8 cellular contexts compared by ENCODE assay signal in the genomic region with DNA sequence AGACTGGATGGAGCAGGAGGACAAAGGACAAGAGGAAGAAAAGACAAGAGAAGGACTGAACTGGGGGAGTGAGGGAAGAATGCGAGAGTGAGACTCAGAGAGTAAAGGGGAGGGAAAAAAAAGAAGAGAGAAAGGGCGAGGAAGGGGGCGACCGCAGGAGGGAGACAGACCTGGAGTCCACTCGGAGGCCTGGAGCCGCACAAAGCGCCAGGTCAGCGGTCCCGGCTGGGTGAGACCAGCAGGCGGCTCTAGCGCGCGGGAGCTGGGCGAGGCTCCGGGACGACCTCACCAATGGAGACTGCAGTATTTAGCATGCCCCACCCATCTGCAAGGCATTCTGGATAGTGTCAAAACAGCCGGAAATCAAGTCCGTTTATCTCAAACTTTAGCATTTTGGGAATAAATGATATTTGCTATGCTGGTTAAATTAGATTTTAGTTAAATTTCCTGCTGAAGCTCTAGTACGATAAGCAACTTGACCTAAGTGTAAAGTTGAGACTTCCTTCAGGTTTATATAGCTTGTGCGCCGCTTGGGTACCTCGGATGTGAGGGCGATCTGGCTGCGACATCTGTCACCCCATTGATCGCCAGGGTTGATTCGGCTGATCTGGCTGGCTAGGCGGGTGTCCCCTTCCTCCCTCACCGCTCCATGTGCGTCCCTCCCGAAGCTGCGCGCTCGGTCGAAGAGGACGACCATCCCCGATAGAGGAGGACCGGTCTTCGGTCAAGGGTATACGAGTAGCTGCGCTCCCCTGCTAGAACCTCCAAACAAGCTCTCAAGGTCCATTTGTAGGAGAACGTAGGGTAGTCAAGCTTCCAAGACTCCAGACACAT. TPM values are rescaled to one million over a fixed set of nuclear protein-coding genes. Genes with fewer than 3 reads are reported as not detected.
A peak's percentile ranks its signal among the peaks of the same experiment; 100 is the strongest.
DNase-seq lines count a peak whose midpoint lies in the region; ATAC-seq lines count a peak whose summit lies in the region.
"Not testable (repeated sequence)": the region's sequence is repeated elsewhere in the genome, so short reads cannot be mapped to it uniquely, and the experiment has no call there.

A gene with protein sequence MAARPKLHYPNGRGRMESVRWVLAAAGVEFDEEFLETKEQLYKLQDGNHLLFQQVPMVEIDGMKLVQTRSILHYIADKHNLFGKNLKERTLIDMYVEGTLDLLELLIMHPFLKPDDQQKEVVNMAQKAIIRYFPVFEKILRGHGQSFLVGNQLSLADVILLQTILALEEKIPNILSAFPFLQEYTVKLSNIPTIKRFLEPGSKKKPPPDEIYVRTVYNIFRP (minus strand): TSS at position 206 of the 834 bp plus-strand sequence. CDS start 1,041 bp downstream, outside the sequence.

- in situ Hi-C loops in endometrial microvascular endothelial cells (cut with HindIII; ENCODE audit: inconsistent ontology term, low pct_unique_long_range_greater_than_20kb, low sequenced_read_pairs) = not testable (repeated sequence)

- peak; percentile 98 for ATAC-seq in GM21381 (IDR thresholded peaks at IDR 0.05; ENCODE audit: unreplicated experiment)

- peak; percentile 95 for DNase-seq in COR-L47 (lab: John Stamatoyannopoulos, UW)
- DNase-seq in HUDEP-2 (lab: John Stamatoyannopoulos, UW; ENCODE audit: unreplicated experiment in 76 of 76) = peak; percentile 44 to 99 (median 97)
- DNase-seq in NOMO-1 treated with dmso at 0.1 percent for 144 hours (lab: John Stamatoyannopoulos, UW; ENCODE audit: unreplicated experiment) = peak; percentile 87
- DNase-seq in activated CD8-positive, alpha-beta memory T cell treated with anti-CD3 and anti-CD28 coated beads, Interleukin-2, amount 50 U/mL, for 24 hours (ENCODE audit: extremely low read depth) = peak; percentile 73
- DNase-seq in mesenteric fat pad (ENCODE audit: low spot score) = peak; percentile 97
- peak; percentile 63 for DNase-seq in stimulated activated CD8-positive, alpha-beta memory T cell treated with anti-CD3 and anti-CD28 coated beads, Interleukin-15, amount 100 ng/mL, for 24 hours (ENCODE audit: low read depth)

RNA-seq across cellular contexts. Expression of the gene that starts here (rescaled TPM):
- total RNA-seq in endometrial microvascular endothelial cells (ENCODE audit: inconsistent ontology term) (42.4 TPM), mesenteric fat pad (20.4 TPM)

Comparison
In these comparisons a context has a peak if more than half of its experiments do, and no peak if none do; other contexts are left out.
1. Peak in every context shown above with its lines: DNase-seq and ATAC-seq.